8 cellular contexts compared by ENCODE assay signal in genomic region chr6:32941412-32941784, GRCh38. TPM values are rescaled to one million over a fixed set of nuclear protein-coding genes. Genes with fewer than 3 reads are reported as not detected.
DNase-seq lines count a peak whose midpoint lies in the region; ATAC-seq and TF ChIP-seq lines count a peak whose summit lies in the region.
"Had no signal": no experiment of that assay in that cellular context is flagged by ENCODE, and none has a peak within 500 bp of the region (broad histone marks: within the 10 kb centered on the region; RNA-seq: fewer than 3 reads in every experiment).

No MANE protein-coding gene starts in this region.

- H3K27me3 Mint-ChIP-seq in T-helper 1 cell treated with Interleukin-12 subunit alpha and Interleukin-12 subunit beta and Interleukin-4 antibody, amounts not matched to agents 30 μg/mL and 1 μg/mL, for 36 hours (ENCODE audit: low read depth): peaks cover 4% of the 10 kb centered on the region

- H4K20me1 ChIP-seq in SK-N-SH (ENCODE audit: insufficient read depth): no peaks in the 10 kb centered on the region

- peaks cover 53% of the 10 kb centered on the region for H3K4me1 Mint-ChIP-seq in T-helper 1 cell treated with Interleukin-12 subunit alpha and Interleukin-12 subunit beta and Interleukin-4 antibody, amounts not matched to agents 30 μg/mL and 1 μg/mL, for 36 hours (ENCODE audit: low read depth)

- no peaks in the 10 kb centered on the region for H3F3A ChIP-seq in SK-N-SH (replicated peaks; ENCODE audit: insufficient read depth)

- ATAC-seq in GM18873 (IDR thresholded peaks at IDR 0.05; ENCODE audit: low FRiP score, unreplicated experiment) (peak; percentile 49), HG02852 (IDR thresholded peaks at IDR 0.05; ENCODE audit: unreplicated experiment) (peak; percentile 44)

- H3K27ac ChIP-seq in dorsolateral prefrontal cortex (peak overlapping the region in 37 of 59 donors; percentile 4 to 76 (median 54)), SK-N-SH (ENCODE audit: low read depth in 2 of 2, low read length in 1 of 2) (no peak overlapping the region)
- H3K27ac ChIP-seq: SJSA1 had no signal

- peaks cover 6% of the 10 kb centered on the region for H3K9me3 ChIP-seq in SK-N-SH
- H3K9me3 ChIP-seq: SJSA1 had no signal

- H3K27me3 ChIP-seq in dorsolateral prefrontal cortex (no peaks in the 10 kb centered on the region), SK-N-SH (ENCODE audit: insufficient read depth) (peaks cover 49% of the 10 kb centered on the region; the same call in 1 of the 2 replicates)

- H3K4me1 ChIP-seq in SK-N-SH (ENCODE audit: control insufficient read depth in 1 of 2, insufficient read depth in 2 of 2, low read depth in 1 of 2, low read length in 1 of 2): peaks cover 0 to 3% of the 10 kb centered on the region in 2 experiments; a peak in 1 of 4 replicates
- H3K4me1 ChIP-seq: SJSA1 had no signal

- POLR2A ChIA-PET in SK-N-SH (lab: Yijun Ruan, JAX): interaction anchor here (1.9 kb wide), 1 partner anchor 30 kb away, joined by 9 read pairs; no protein-coding TSS in a partner anchor

- intact Hi-C loops in dorsolateral prefrontal cortex (cut with DNase I): no loop called here

- H3K4me2 ChIP-seq in SK-N-SH: no peak overlapping the region

- H3K4me3 Mint-ChIP-seq in T-helper 1 cell treated with Interleukin-12 subunit alpha and Interleukin-12 subunit beta and Interleukin-4 antibody, amounts not matched to agents 30 μg/mL and 1 μg/mL, for 36 hours: peak overlapping the region; percentile 84

- no peak for TF ChIP-seq RAD21 in SK-N-SH (IDR thresholded peaks at IDR 0.05; ENCODE audit: low read length)

- no peaks in the 10 kb centered on the region for H3K9me2 ChIP-seq in SK-N-SH

- H3K27ac Mint-ChIP-seq in T-helper 1 cell treated with Interleukin-12 subunit alpha and Interleukin-12 subunit beta and Interleukin-4 antibody, amounts not matched to agents 30 μg/mL and 1 μg/mL, for 36 hours: peak overlapping the region; percentile 95

- H2AFZ ChIP-seq in SK-N-SH (ENCODE audit: low read depth): no peak overlapping the region

- CTCF ChIA-PET in SK-N-SH (lab: Yijun Ruan, JAX): interaction anchor here (0.7 to 15.2 kb wide), 8 partner anchors 9 to 307 kb away, joined by 3 to 391 read pairs (median 14); partner anchors contain the start of genes BRD2 and HLA-DMA

- H3K9me3 Mint-ChIP-seq in T-helper 1 cell treated with Interleukin-12 subunit alpha and Interleukin-12 subunit beta and Interleukin-4 antibody, amounts not matched to agents 30 μg/mL and 1 μg/mL, for 36 hours: peaks cover 11% of the 10 kb centered on the region

- no peaks in the 10 kb centered on the region for H3K79me2 ChIP-seq in SK-N-SH (ENCODE audit: insufficient read depth)

- TF ChIP-seq CTCF in dorsolateral prefrontal cortex (IDR thresholded peaks at IDR 0.05 in 54 of 56, conservative IDR thresholded peaks at IDR 0.05 in 2 of 56; ENCODE audit: low read depth in 1 of 56, partially characterized antibody in 56 of 56): no peak
- no peak for TF ChIP-seq CTCF in SK-N-SH (IDR thresholded peaks at IDR 0.05)

- H3K36me3 ChIP-seq in SK-N-SH (replicated peaks in 1 of 2; ENCODE audit: control insufficient read depth in 1 of 2, insufficient read depth in 2 of 2, low read length in 1 of 2): no peaks in the 10 kb centered on the region
- H3K36me3 ChIP-seq: SJSA1 had no signal

- no peak overlapping the region for H3K9ac ChIP-seq in SK-N-SH

- DNase-seq in dorsolateral prefrontal cortex: no peak
- DNase-seq in stimulated activated CD4-positive, alpha-beta T cell treated with anti-CD3 and anti-CD28 coated beads, Interleukin-2, amount 100 ng/mL, for 24 hours: peak; percentile 37 to 54
- no peak for DNase-seq in SK-N-SH
- DNase-seq in AG08395 (ENCODE audit: low spot score): no peak

- no peak for TF ChIP-seq EP300 in SK-N-SH (IDR thresholded peaks at IDR 0.05; ENCODE audit: borderline replicate concordance in 1 of 2, low read depth in 1 of 2, low read length in 1 of 2)

- H3K36me3 Mint-ChIP-seq in T-helper 1 cell treated with Interleukin-12 subunit alpha and Interleukin-12 subunit beta and Interleukin-4 antibody, amounts not matched to agents 30 μg/mL and 1 μg/mL, for 36 hours (ENCODE audit: low read depth): peaks cover 5% of the 10 kb centered on the region

- H3K4me3 ChIP-seq in dorsolateral prefrontal cortex (peak overlapping the region in 11 of 59 donors; percentile 45 to 69 (median 60)), SK-N-SH (ENCODE audit: low read depth in 2 of 2, low read length in 1 of 2) (no peak overlapping the region)
- H3K4me3 ChIP-seq: SJSA1 had no signal

- WGBS in SK-N-SH (ENCODE audit: low lambda C conversion rate): 78% methylated on average over 6 of the region's 6 CpGs

TF ChIP-seq in SK-N-SH, 30 proteins besides CTCF, POLR2A, EP300 and RAD21:
- TF ChIP-seq EZH2phosphoT487 (IDR thresholded peaks at IDR 0.05; ENCODE audit: borderline replicate concordance, low read depth) (no peak), NFIC (IDR thresholded peaks at IDR 0.05; ENCODE audit: borderline replicate concordance) (no peak), IRF3 (IDR thresholded peaks at IDR 0.05; ENCODE audit: low read depth, low read length) (no peak), FOXM1 (IDR thresholded peaks at IDR 0.05; ENCODE audit: low read depth) (no peak), RXRA (IDR thresholded peaks at IDR 0.05; ENCODE audit: borderline replicate concordance, low read depth) (no peak), TCF12 (IDR thresholded peaks at IDR 0.05) (no peak), TEAD4 (IDR thresholded peaks at IDR 0.05; ENCODE audit: borderline replicate concordance, insufficient read depth) (no peak), USF1 (IDR thresholded peaks at IDR 0.05; ENCODE audit: borderline replicate concordance, low read depth) (no peak), YY1 (IDR thresholded peaks at IDR 0.05; ENCODE audit: low read depth) (no peak), GATA2 (CRISPR knock-in tag; IDR thresholded peaks at IDR 0.05) (no peak), GABPA (IDR thresholded peaks at IDR 0.05; ENCODE audit: low read depth) (no peak), MXI1 (IDR thresholded peaks at IDR 0.05; ENCODE audit: low read depth, low read length) (no peak), RCOR1 (IDR thresholded peaks at IDR 0.05; ENCODE audit: low read length) (no peak), NRF1 (IDR thresholded peaks at IDR 0.05; ENCODE audit: low read depth, low read length) (no peak)
- TF ChIP-seq, protein P1, sequence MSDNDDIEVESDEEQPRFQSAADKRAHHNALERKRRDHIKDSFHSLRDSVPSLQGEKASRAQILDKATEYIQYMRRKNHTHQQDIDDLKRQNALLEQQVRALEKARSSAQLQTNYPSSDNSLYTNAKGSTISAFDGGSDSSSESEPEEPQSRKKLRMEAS (IDR thresholded peaks at IDR 0.05; ENCODE audit: low read depth): no peak
TF ChIP-seq in SK-N-SH: peak in this region for 0.

RNA-seq across cellular contexts. Expression of gene HLA-DMB, which starts 0.6 kb away (rescaled TPM):
- total RNA-seq in dorsolateral prefrontal cortex: 10 to 100 TPM in 63 of 120 experiments, 1 to 10 TPM in 57; 2.4 to 46.1 (median 10.3) TPM
- polyA plus RNA-seq in SK-N-SH (2012; rRNA removed): 0.10 TPM in 1 of 2 replicates, not detected in the other
- 0.03 TPM in 1 of 2 replicates, not detected in the other for polyA plus RNA-seq in SK-N-SH (2012; cell fraction: cytosol; rRNA removed)
- polyA plus RNA-seq in SK-N-SH (2012; cell fraction: nucleus; rRNA removed): 0.05 and 0.06 TPM in 2 replicates
- total RNA-seq: SJSA1 had no signal

RNA-seq across cellular contexts. Expression of gene HLA-DMA, which starts 11.5 kb away (rescaled TPM):
- total RNA-seq in dorsolateral prefrontal cortex: 10 to 100 TPM in 91 of 120 experiments, 1 to 10 TPM in 29; 5.0 to 44.2 (median 15.1) TPM
- polyA plus RNA-seq in SK-N-SH (2012; rRNA removed): 1.2 and 1.5 TPM in 2 replicates
- 0.75 and 1.3 TPM in 2 replicates for polyA plus RNA-seq in SK-N-SH (2012; cell fraction: cytosol; rRNA removed)
- polyA plus RNA-seq in SK-N-SH (2012; cell fraction: nucleus; rRNA removed): 6.5 and 7.7 TPM in 2 replicates

RNA-seq across cellular contexts. Expression of gene BRD2, which starts 27.0 kb away (rescaled TPM):
- 100 to 1,000 TPM; 107 to 197 (median 134) TPM for total RNA-seq in dorsolateral prefrontal cortex
- polyA plus RNA-seq in SK-N-SH (2012; rRNA removed): 104 and 116 TPM in 2 replicates
- polyA plus RNA-seq in SK-N-SH (2012; cell fraction: cytosol; rRNA removed): 87.9 and 91.4 TPM in 2 replicates
- 186 and 280 TPM in 2 replicates for polyA plus RNA-seq in SK-N-SH (2012; cell fraction: nucleus; rRNA removed)

Comparison
In these comparisons a context has a peak if more than half of its experiments do, and no peak if none do; other contexts are left out.
1. DNase-seq: peak in stimulated activated CD4-positive, alpha-beta T cell treated with anti-CD3 and anti-CD28 coated beads, Interleukin-2, amount 100 ng/mL, for 24 hours (2 of 2); none in dorsolateral prefrontal cortex (0 of 10), SK-N-SH (single experiment) and AG08395 (single experiment).
2. H3K27ac ChIP-seq: peak in dorsolateral prefrontal cortex (37 of 59); none in SK-N-SH (0 of 2).